In genomic region chr7:151802469-151802846, GRCh38 we compare ENCODE assay signal across 22 cellular contexts.
A peak's percentile ranks its signal among the peaks of the same experiment; 100 is the strongest.
DNase-seq lines count a peak whose midpoint lies in the region; ATAC-seq and TF ChIP-seq lines count a peak whose summit lies in the region.
"Had no signal": no experiment of that assay in that cellular context is flagged by ENCODE, and none has a peak within 500 bp of the region (broad histone marks: within the 10 kb centered on the region; RNA-seq: fewer than 3 reads in every experiment).

No MANE protein-coding gene starts in this region.

- no peak overlapping the region for H2BK5ac ChIP-seq in neuronal stem cell (ENCODE audit: low read length)

- H3K36me3 Mint-ChIP-seq in central memory CD8-positive, alpha-beta T cell (ENCODE audit: insufficient read depth): peaks cover 2% of the 10 kb centered on the region

- H3K4me3 ChIP-seq in neuronal stem cell (ENCODE audit: low read length in 2 of 2) (no peak overlapping the region), stomach (no peak overlapping the region), gastroesophageal sphincter (no peak overlapping the region)
- H3K4me3 ChIP-seq: BLaER1, GM23338, HAP-1, K562, MG63, PC-9 had no signal

- H3K4me1 Mint-ChIP-seq in central memory CD8-positive, alpha-beta T cell: peaks cover 16% of the 10 kb centered on the region
- H3K4me1 Mint-ChIP-seq: GM23338 had no signal

- no peak overlapping the region for H2AK5ac ChIP-seq in neuronal stem cell (ENCODE audit: low read depth, low read length)

- H3K4me1 ChIP-seq in neuronal stem cell (ENCODE audit: control insufficient read depth in 2 of 2, insufficient read depth in 1 of 2, low read depth in 1 of 2, low read length in 2 of 2) (no peaks in the 10 kb centered on the region), stomach (peaks cover 26 to 57% (median 33%) of the 10 kb centered on the region in 4 donors), gastroesophageal sphincter (peaks cover 0 to 2% (median 0%) of the 10 kb centered on the region in 3 donors)
- H3K4me1 ChIP-seq: BLaER1, HAP-1 had no signal

- peak overlapping the region; percentile 50 for H3K9ac ChIP-seq in neuronal stem cell (ENCODE audit: low read depth, low read length, poor library complexity)
- H3K9ac ChIP-seq: BLaER1 had no signal

- TF ChIP-seq POLR2A in stomach (IDR thresholded peaks at IDR 0.05) (no peak), gastroesophageal sphincter (IDR thresholded peaks at IDR 0.05) (no peak)

- no peak overlapping the region for H2BK15ac ChIP-seq in neuronal stem cell (ENCODE audit: low read length)

- H3K4me2 ChIP-seq in neuronal stem cell (ENCODE audit: insufficient read depth, low read length, poor library complexity, severe bottlenecking): no peak overlapping the region
- H3K4me2 ChIP-seq: BLaER1, GM23338, PC-9 had no signal

- no peak overlapping the region for H3K18ac ChIP-seq in neuronal stem cell (ENCODE audit: low read length)

- no peak for ATAC-seq in central memory CD8-positive, alpha-beta T cell (replicated peaks; ENCODE audit: extremely low read depth, poor library complexity, severe bottlenecking)
- ATAC-seq in left lobe of liver: peak; percentile 69
- no peak for ATAC-seq in gastroesophageal sphincter
- ATAC-seq: CD8-positive, alpha-beta T cell; GM23338; K562 had no signal

- TF ChIP-seq EP300 in stomach (IDR thresholded peaks at IDR 0.05) (no peak), gastroesophageal sphincter (IDR thresholded peaks at IDR 0.05) (no peak)

- no CpG with 5 or more reads among the region's 5 CpGs for WGBS in neuronal stem cell (ENCODE audit: extremely low coverage in 2 of 2, insufficient read length in 2 of 2, insufficient replicate concordance in 1 of 2), 2 donors
- 66 to 86% (median 80%) methylated on average over 5 of the region's 5 CpGs for WGBS in stomach, 5 donors
- WGBS in gastroesophageal sphincter (ENCODE audit: low coverage in 1 of 2), 2 donors: 93% methylated on average over 4 of the region's 5 CpGs; no CpG with 5 or more reads in 1 of the 2 donors

- H3K9me3 Mint-ChIP-seq in central memory CD8-positive, alpha-beta T cell: no peaks in the 10 kb centered on the region
- H3K9me3 Mint-ChIP-seq: CD8-positive, alpha-beta T cell; GM23338 had no signal

- H3K27ac ChIP-seq in neuronal stem cell (replicated peaks; ENCODE audit: low read length) (no peak overlapping the region), stomach (peak overlapping the region in 2 of 5 donors; percentile 34 to 39), substantia nigra (ENCODE audit: low read depth, low read length, poor library complexity, severe bottlenecking) (no peak overlapping the region), gastroesophageal sphincter (no peak overlapping the region)
- H3K27ac ChIP-seq: BLaER1, PC-9, RWPE1 had no signal

- H3K27me3 ChIP-seq in neuronal stem cell (ENCODE audit: control insufficient read depth in 3 of 3, insufficient read depth in 3 of 3, low read depth in 1 of 3, low read length in 3 of 3): peaks cover 0 to 10% (median 0%) of the 10 kb centered on the region in 3 experiments
- H3K27me3 ChIP-seq in stomach: no peaks in the 10 kb centered on the region
- H3K27me3 ChIP-seq in gastroesophageal sphincter: no peaks in the 10 kb centered on the region
- H3K27me3 ChIP-seq: BLaER1, MG63 had no signal

- TF ChIP-seq CTCF in stomach (IDR thresholded peaks at IDR 0.05) (no peak), gastroesophageal sphincter (IDR thresholded peaks at IDR 0.05) (no peak)

- H2AFZ ChIP-seq in neuronal stem cell (ENCODE audit: low read length): no peak overlapping the region
- H2AFZ ChIP-seq: GM23338, PC-9 had no signal

- peak overlapping the region; percentile 16 for H3K27ac Mint-ChIP-seq in central memory CD8-positive, alpha-beta T cell (ENCODE audit: low read depth)
- H3K27ac Mint-ChIP-seq: CD8-positive, alpha-beta T cell; GM23338 had no signal

- DNase-seq in central memory CD8-positive, alpha-beta T cell (ENCODE audit: low spot score in 2 of 2): no peak
- peak; percentile 80 for DNase-seq in left lobe of liver (ENCODE audit: low spot score)
- no peak for DNase-seq in neuronal stem cell (ENCODE audit: low spot score)
- no peak for DNase-seq in stomach
- DNase-seq in AG20443 (ENCODE audit: low spot score): no peak
- DNase-seq in substantia nigra (lab: John Stamatoyannopoulos, UW): no peak
- DNase-seq: Calu3; CD8-positive, alpha-beta T cell; GDM1; MG63; NCI-H1417 treated with DMSO at 0.1 percent for 48 hours; NCI-H187; NCI-H446; NCI-H526; PC-9; SIG-M5 had no signal

- H3K27me3 Mint-ChIP-seq in central memory CD8-positive, alpha-beta T cell: no peaks in the 10 kb centered on the region

- H2BK12ac ChIP-seq in neuronal stem cell (ENCODE audit: low read length): no peak overlapping the region

- no peak overlapping the region for H4K8ac ChIP-seq in neuronal stem cell (ENCODE audit: low read depth, low read length)

- H3K9me3 ChIP-seq in neuronal stem cell (replicated peaks in 1 of 2; ENCODE audit: control insufficient read depth in 2 of 2, insufficient read depth in 1 of 2, low read depth in 1 of 2, low read length in 2 of 2) (no peaks in the 10 kb centered on the region), stomach (no peaks in the 10 kb centered on the region), gastroesophageal sphincter (peaks cover 0 to 4% (median 0%) of the 10 kb centered on the region in 3 donors)
- H3K9me3 ChIP-seq: BLaER1, HAP-1, MG63 had no signal

- H3K23ac ChIP-seq in neuronal stem cell (ENCODE audit: low read depth, low read length, poor library complexity): peak overlapping the region; percentile 57

- no peak overlapping the region for H3K4ac ChIP-seq in neuronal stem cell (ENCODE audit: low read length)

- H3K36me3 ChIP-seq in neuronal stem cell (replicated peaks in 1 of 2; ENCODE audit: control insufficient read depth in 2 of 2, insufficient read depth in 2 of 2, low read length in 2 of 2) (no peaks in the 10 kb centered on the region), stomach (peaks cover 0 to 3% (median 0%) of the 10 kb centered on the region in 4 donors), gastroesophageal sphincter (no peaks in the 10 kb centered on the region)
- H3K36me3 ChIP-seq: BLaER1, HAP-1, MG63 had no signal

- H3K14ac ChIP-seq in neuronal stem cell (ENCODE audit: low read length): no peak overlapping the region

- H3K4me3 Mint-ChIP-seq in central memory CD8-positive, alpha-beta T cell: no peak overlapping the region
- H3K4me3 Mint-ChIP-seq: CD8-positive, alpha-beta T cell; GM23338 had no signal

- no peak overlapping the region for H2BK120ac ChIP-seq in neuronal stem cell (ENCODE audit: low read depth, low read length)

- H3K79me1 ChIP-seq in neuronal stem cell (ENCODE audit: low read depth, low read length): no peaks in the 10 kb centered on the region

- intact Hi-C loops in stomach (cut with DNase I; ENCODE audit: low total_unique reads): no loop called here

- H4K91ac ChIP-seq in neuronal stem cell (ENCODE audit: low read depth, low read length, poor library complexity): no peak overlapping the region
